In genomic region chr17:74738051-74738996, GRCh38 we compare ENCODE assay signal across 9 cellular contexts. TPM values are rescaled to one million over a fixed set of nuclear protein-coding genes. Genes with fewer than 3 reads are reported as not detected.
A peak's percentile ranks its signal among the peaks of the same experiment; 100 is the strongest.
DNase-seq lines count a peak whose midpoint lies in the region; ATAC-seq and TF ChIP-seq lines count a peak whose summit lies in the region.
"Had no signal": no experiment of that assay in that cellular context is flagged by ENCODE, and none has a peak within 500 bp of the region (broad histone marks: within the 10 kb centered on the region; RNA-seq: fewer than 3 reads in every experiment).

No MANE protein-coding gene starts in this region.

- no peak overlapping the region for H2AK5ac ChIP-seq in H9 (ENCODE audit: insufficient read length, low read length)

- H3K4me1 ChIP-seq in H9 (ENCODE audit: insufficient read depth, low read length): peaks cover 4% of the 10 kb centered on the region; the same call in 1 of the 2 replicates
- H3K4me1 ChIP-seq in Peyer's patch: peaks cover 3 to 46% (median 28%) of the 10 kb centered on the region in 4 donors
- H3K4me1 ChIP-seq in lower lobe of right lung: peaks cover 51% of the 10 kb centered on the region
- H3K4me1 ChIP-seq in stomach smooth muscle (ENCODE audit: control insufficient read depth, insufficient read depth, low read length): peaks cover 15% of the 10 kb centered on the region

- H2BK20ac ChIP-seq in H9 (ENCODE audit: low read depth, low read length, poor library complexity, severe bottlenecking): no peak overlapping the region

- WGBS in H9 (ENCODE audit: extremely low coverage, insufficient read length, low lambda C conversion rate): no CpG with 5 or more reads among the region's 16 CpGs

- peaks cover 24% of the 10 kb centered on the region for H3K27me3 Mint-ChIP-seq in H9 (ENCODE audit: low read depth)

- H2BK5ac ChIP-seq in H9 (ENCODE audit: insufficient read length, low read length): no peak overlapping the region

- no peak overlapping the region; a peak in 1 of 7 replicates for H3K27ac Mint-ChIP-seq in H9

- TF ChIP-seq CTCF in H9 (conservative IDR thresholded peaks at IDR 0.05) (no peak), Peyer's patch (IDR thresholded peaks at IDR 0.05) (no peak), lower lobe of right lung (IDR thresholded peaks at IDR 0.05) (no peak)

- TF ChIP-seq POLR2A in Peyer's patch (IDR thresholded peaks at IDR 0.05): no peak

- no peak overlapping the region for H3K56ac ChIP-seq in H9 (ENCODE audit: insufficient read length, low read depth, low read length)

- H3K79me1 ChIP-seq in H9 (ENCODE audit: insufficient read depth, low read depth, low read length, poor library complexity, severe bottlenecking): no peaks in the 10 kb centered on the region

- H3K27me3 ChIP-seq in H9 (ENCODE audit: insufficient read depth, low read length) (no peaks in the 10 kb centered on the region), Peyer's patch (peaks cover 0 to 6% of the 10 kb centered on the region in 2 donors), lower lobe of right lung (ENCODE audit: low read depth) (peaks cover 31% of the 10 kb centered on the region), stomach smooth muscle (ENCODE audit: control insufficient read depth in 1 of 2, insufficient read depth in 2 of 2, low read length in 2 of 2) (peaks cover 44 to 58% of the 10 kb centered on the region in 2 donors)

- H3K4me3 ChIP-seq in Peyer's patch (peak overlapping the region; percentile 47 to 60 (median 50)), lower lobe of right lung (peak overlapping the region; percentile 55), stomach smooth muscle (ENCODE audit: low read length in 2 of 2) (peak overlapping the region; percentile 43 to 44)

- H3K9ac ChIP-seq in H9 (ENCODE audit: extremely low read depth, insufficient read length, low read length) (no peak overlapping the region), stomach smooth muscle (ENCODE audit: low read length in 2 of 2) (peak overlapping the region in 1 of 2 donors; percentile 42)

- intact Hi-C loops in lower lobe of right lung (cut with DNase I): no loop called here

- H3K9me3 ChIP-seq in H9 (ENCODE audit: control insufficient read depth, low read depth, low read length): no peaks in the 10 kb centered on the region
- no peaks in the 10 kb centered on the region for H3K9me3 ChIP-seq in Peyer's patch
- no peaks in the 10 kb centered on the region for H3K9me3 ChIP-seq in lower lobe of right lung
- no peaks in the 10 kb centered on the region for H3K9me3 ChIP-seq in stomach smooth muscle (ENCODE audit: control insufficient read depth in 2 of 2, low read length in 2 of 2)

- H3K4me1 Mint-ChIP-seq in H9: peaks cover 22 to 23% of the 10 kb centered on the region in 2 experiments

- no peaks in the 10 kb centered on the region for H3K36me3 ChIP-seq in Peyer's patch
- H3K36me3 ChIP-seq in lower lobe of right lung: no peaks in the 10 kb centered on the region
- H3K36me3 ChIP-seq in stomach smooth muscle (ENCODE audit: control insufficient read depth in 2 of 2, insufficient read depth in 2 of 2, low read length in 2 of 2): no peaks in the 10 kb centered on the region

- H4K5ac ChIP-seq in H9 (ENCODE audit: insufficient read length, low read depth, low read length): no peak overlapping the region

- H2AFZ ChIP-seq in H9 (ENCODE audit: low read length): no peak overlapping the region

- no peak overlapping the region for H3K27ac ChIP-seq in H9 (ENCODE audit: insufficient read length, low read depth, low read length)
- peak overlapping the region; percentile 39 to 82 (median 76) for H3K27ac ChIP-seq in Peyer's patch
- H3K27ac ChIP-seq in lower lobe of right lung: peak overlapping the region; percentile 69
- no peak overlapping the region for H3K27ac ChIP-seq in stomach smooth muscle (ENCODE audit: low read length)

- H4K91ac ChIP-seq in H9 (ENCODE audit: insufficient read length, low read depth, low read length): no peak overlapping the region

- H3K4me3 Mint-ChIP-seq in H9: peak overlapping the region; percentile 70 to 87

- H3K23me2 ChIP-seq in H9 (ENCODE audit: insufficient read length, low read depth, low read length, poor library complexity, severe bottlenecking): peaks cover 9% of the 10 kb centered on the region

- DNase-seq in GF-D8 (lab: John Stamatoyannopoulos, UW) (peak; percentile 95), H9 (no peak), Peyer's patch (peak; percentile 70 to 91 (median 85)), activated gamma-delta T cell (lab: John Stamatoyannopoulos, UW) (peak; percentile 59), lower lobe of right lung (no peak), nucleus accumbens (lab: John Stamatoyannopoulos, UW) (no peak), NCI-H226 (no peak)

- no peak overlapping the region for H3T11ph ChIP-seq in H9 (ENCODE audit: low read length)

- peak; percentile 54 to 64 for ATAC-seq in lower lobe of right lung

- H2BK120ac ChIP-seq in H9 (ENCODE audit: low read depth, low read length, poor library complexity, severe bottlenecking): no peak overlapping the region

- H3K36me3 Mint-ChIP-seq in H9 (ENCODE audit: insufficient read depth in 1 of 3, low read depth in 3 of 3): no peaks in the 10 kb centered on the region; a peak in 1 of 7 replicates

- H3K79me2 ChIP-seq in H9 (ENCODE audit: insufficient read depth, low read length): no peaks in the 10 kb centered on the region

- H4K8ac ChIP-seq in H9 (replicated peaks; ENCODE audit: insufficient read length, low read depth, low read length): no peak overlapping the region

- H4K20me1 ChIP-seq in H9 (ENCODE audit: control insufficient read depth, insufficient read depth, insufficient read length): no peaks in the 10 kb centered on the region

- no peak overlapping the region for H2BK12ac ChIP-seq in H9 (ENCODE audit: insufficient read length, low read depth, low read length)

- H3K4ac ChIP-seq in H9 (ENCODE audit: low read depth, low read length): no peak overlapping the region

- no peak overlapping the region for H2BK15ac ChIP-seq in H9 (ENCODE audit: low read depth, low read length)

- H3K18ac ChIP-seq in H9 (ENCODE audit: insufficient read length, low read depth, low read length): no peak overlapping the region

- H3K9me3 Mint-ChIP-seq in H9: no peaks in the 10 kb centered on the region; a peak in 1 of 5 replicates

- H3K4me2 ChIP-seq in H9 (ENCODE audit: insufficient read depth, insufficient read length, low read length): peak overlapping the region; percentile 46

- H3K14ac ChIP-seq in H9 (ENCODE audit: insufficient read depth, low read length): no peak overlapping the region

- H3K23ac ChIP-seq in H9 (ENCODE audit: insufficient read length, low read depth, low read length): no peak overlapping the region

RNA-seq across cellular contexts. Expression of gene RAB37, which starts 1.3 kb away (rescaled TPM):
- total RNA-seq in H9 (2021): 2.5 and 3.6 TPM in 2 replicates
- total RNA-seq in Peyer's patch: 10 to 100 TPM in 1 of 4 donors, 1 to 10 TPM in 3; 1.1 to 35.5 (median 4.4) TPM
- 7.4 TPM for total RNA-seq in lower lobe of right lung

RNA-seq across cellular contexts. Expression of gene NHERF1, which starts 10.1 kb away (rescaled TPM):
- total RNA-seq in H9 (2021) (74.4 and 78.7 TPM in 2 replicates), Peyer's patch (100 to 1,000 TPM; 121 to 600 (median 488) TPM), lower lobe of right lung (35.7 TPM)

RNA-seq across cellular contexts. Expression of gene CD300LF, which starts 25.6 kb away (rescaled TPM):
- total RNA-seq in H9 (2021) (not detected in 2 replicates), Peyer's patch (1 to 10 TPM in 2 of 4 donors, not detected in 2; 1.1 to 1.7 TPM), lower lobe of right lung (66.2 TPM)
- total RNA-seq: lung microvascular endothelial cell had no signal

RNA-seq across cellular contexts. Expression of gene NAT9, which starts 37.8 kb away (rescaled TPM):
- total RNA-seq in H9 (2021) (53.5 and 63.5 TPM in 2 replicates), Peyer's patch (10 to 100 TPM; 23.1 to 85.0 (median 37.4) TPM), lower lobe of right lung (48.6 TPM)

Comparison
In these comparisons a context has a peak if more than half of its experiments do, and no peak if none do; other contexts are left out.
1. DNase-seq: peak in GF-D8 (single experiment), Peyer's patch (3 of 3) and activated gamma-delta T cell (single experiment); none in H9 (single experiment), lower lobe of right lung (single experiment), nucleus accumbens (0 of 56) and NCI-H226 (single experiment).
2. H3K27ac ChIP-seq: peak in Peyer's patch (4 of 4) and lower lobe of right lung (single experiment); none in H9 (single experiment) and stomach smooth muscle (single experiment).
3. RNA of gene CD300LF, which starts 25.6 kb away (total RNA-seq): 66.2 TPM in lower lobe of right lung (single experiment); 1.1 to 1.7 TPM in Peyer's patch and not detected in H9; every median in the first group is over 10 times any median in the second.
4. Peak in every context shown above with its lines, with median percentiles within 50 percentile points of each other: H3K4me3 ChIP-seq.